ENCODE assay signal across 8 cellular contexts in genomic region chr9:33265211-33265885, GRCh38. TPM values are rescaled to one million over a fixed set of nuclear protein-coding genes. Genes with fewer than 3 reads are reported as not detected.
DNase-seq lines count a peak whose midpoint lies in the region; ATAC-seq, FAIRE-seq and TF ChIP-seq lines count a peak whose summit lies in the region.

No MANE protein-coding gene starts in this region.

- H3K4me2 ChIP-seq in GM12878 (ENCODE audit: control insufficient read depth, insufficient read depth): peak overlapping the region; percentile 93

- H3K27ac ChIP-seq in GM12878 (ENCODE audit: control insufficient read depth, insufficient read depth) (peak overlapping the region; percentile 98), lung (ENCODE audit: low read depth in 1 of 2, low read length in 1 of 2) (peak overlapping the region; percentile 68 to 94)

- no peak for DNase-seq in activated T-cell treated with anti-CD3 and anti-CD28 coated beads, Interleukin-2, amount 50 U/mL, for 4 hours
- DNase-seq in activated T-cell treated with anti-CD3 and anti-CD28 coated beads for 4 hours: no peak
- DNase-seq in GM12878 (ENCODE audit: low read depth, low spot score): no peak
- no peak for DNase-seq in lung (ENCODE audit: low spot score)
- DNase-seq in ureter (ENCODE audit: low spot score): peak; percentile 49
- DNase-seq in NCI-H2081 treated with DMSO at 0.1 percent for 48 hours (lab: John Stamatoyannopoulos, UW): no peak
- DNase-seq in activated CD4-positive, alpha-beta T cell treated with anti-CD3 and anti-CD28 coated beads for 4 hours: no peak

- H3K4me1 ChIP-seq in GM12878 (ENCODE audit: control insufficient read depth, insufficient read depth, low read length) (peaks cover 8% of the 10 kb centered on the region), lung (ENCODE audit: control insufficient read depth in 2 of 2, insufficient read depth in 2 of 2, low read length in 2 of 2) (peaks cover 4% of the 10 kb centered on the region in 2 donors)

- TF ChIP-seq CTCF in GM12878 (IDR thresholded peaks at IDR 0.05 in 2 of 3, conservative IDR thresholded peaks at IDR 0.05 in 1 of 3; ENCODE audit: control insufficient read depth in 2 of 3, extremely low read depth in 1 of 3, insufficient read depth in 1 of 3, low read depth in 3 of 3, low read length in 3 of 3) (no peak), lung (IDR thresholded peaks at IDR 0.05; ENCODE audit: control extremely low read depth, extremely low read depth) (no peak)

- H3K4me1 Mint-ChIP-seq in activated T-cell treated with anti-CD3 and anti-CD28 coated beads, Interleukin-2, amount 50 U/mL, for 4 hours (ENCODE audit: low read depth): peaks cover 41% of the 10 kb centered on the region

- no peak for TF ChIP-seq EP300 in GM12878 (IDR thresholded peaks at IDR 0.05; ENCODE audit: borderline replicate concordance in 1 of 2, control insufficient read depth in 1 of 2, low read depth in 2 of 2, low read length in 2 of 2)

- WGBS in GM12878 (ENCODE audit: insufficient coverage, insufficient replicate concordance, low lambda C conversion rate, missing lambda C conversion rate): 11% methylated on average over 13 of the region's 13 CpGs
- WGBS in lung, 2 donors: 18 to 23% methylated on average over 13 of the region's 13 CpGs

- in situ Hi-C loops in GM12878 (cut with MboI): no loop called here

- peaks cover 44% of the 10 kb centered on the region for H3K36me3 Mint-ChIP-seq in activated T-cell treated with anti-CD3 and anti-CD28 coated beads, Interleukin-2, amount 50 U/mL, for 4 hours (ENCODE audit: insufficient read depth)

- H3K4me3 Mint-ChIP-seq in activated T-cell treated with anti-CD3 and anti-CD28 coated beads, Interleukin-2, amount 50 U/mL, for 4 hours: peak overlapping the region; percentile 95

- H3K9me3 ChIP-seq in GM12878 (replicated peaks; ENCODE audit: control insufficient read depth, insufficient read depth, low read length): no peaks in the 10 kb centered on the region
- no peaks in the 10 kb centered on the region for H3K9me3 ChIP-seq in lung (ENCODE audit: control insufficient read depth in 2 of 2, insufficient read depth in 1 of 2, low read length in 1 of 2)

- no peaks in the 10 kb centered on the region for H3K9me3 Mint-ChIP-seq in activated T-cell treated with anti-CD3 and anti-CD28 coated beads, Interleukin-2, amount 50 U/mL, for 4 hours

- peak overlapping the region; percentile 99 for H3K9ac ChIP-seq in GM12878 (ENCODE audit: control insufficient read depth, insufficient read depth, low read length)

- CTCF ChIA-PET in GM12878 (lab: Yijun Ruan, JAX): interaction anchor here (1.1 to 1.3 kb wide), 2 partner anchors 22 to 39 kb away, joined by 3 to 5 read pairs; no protein-coding TSS in a partner anchor

- no peaks in the 10 kb centered on the region for H4K20me1 ChIP-seq in GM12878 (ENCODE audit: control insufficient read depth, insufficient read depth)

- no peak for FAIRE-seq in GM12878 (lab: Jason Lieb, UNC)

- BruUV-seq in GM12878 (replicated peaks; lab: Mats Ljungman, UMichigan): TSS peak; percentile 59

- intact Hi-C loops in GM12878 (cut with micrococcal nuclease; ENCODE audit: unreplicated experiment): no loop called here

- RAD21 ChIA-PET in GM12878 (lab: Charles Lee; ENCODE audit: unreplicated experiment): interaction anchor here (0.8 kb wide), 1 partner anchor 25 kb away, joined by 3 read pairs; the partner anchor contains the start of gene NFX1

- peak overlapping the region; percentile 97 for H3K4me3 ChIP-seq in GM12878
- H3K4me3 ChIP-seq in lung: peak overlapping the region; percentile 74

- H3K36me3 ChIP-seq in GM12878 (ENCODE audit: control insufficient read depth in 2 of 2, insufficient read depth in 2 of 2, low read length in 1 of 2): peaks cover 0 to 28% of the 10 kb centered on the region in 2 experiments; a peak in 2 of 4 replicates
- H3K36me3 ChIP-seq in lung (ENCODE audit: control insufficient read depth in 2 of 2, insufficient read depth in 2 of 2, low read length in 2 of 2): peaks cover 12 to 21% of the 10 kb centered on the region in 2 donors

- no peaks in the 10 kb centered on the region for H3K27me3 Mint-ChIP-seq in activated T-cell treated with anti-CD3 and anti-CD28 coated beads, Interleukin-2, amount 50 U/mL, for 4 hours (ENCODE audit: low read depth)

- H3K27me3 ChIP-seq in GM12878 (replicated peaks in 1 of 2; ENCODE audit: control insufficient read depth in 2 of 2, insufficient read depth in 2 of 2, low read length in 1 of 2) (no peaks in the 10 kb centered on the region), lung (ENCODE audit: control insufficient read depth, insufficient read depth) (no peaks in the 10 kb centered on the region)

- no peak for TF ChIP-seq RAD21 in GM12878 (IDR thresholded peaks at IDR 0.05; ENCODE audit: insufficient read depth, low read depth, low read length)

- POLR2A ChIA-PET in GM12878 (lab: Charles Lee): interaction anchor here (0.6 to 1.9 kb wide), 7 partner anchors 18 to 241 kb away, joined by 3 to 10 read pairs (median 3); partner anchors contain the start of genes B4GALT1, DNAJA1 and NFX1

- ATAC-seq in activated T-cell treated with anti-CD3 and anti-CD28 coated beads, Interleukin-2, amount 50 U/mL, for 4 hours: no peak
- ATAC-seq in GM12878 (no peak), lung (ENCODE audit: insufficient read depth, low FRiP score) (no peak), HG03520 (IDR thresholded peaks at IDR 0.05; ENCODE audit: unreplicated experiment) (no peak)

- peak overlapping the region; percentile 30; the same call in 1 of the 2 replicates for H2AFZ ChIP-seq in GM12878 (ENCODE audit: control insufficient read depth, low read depth, low read length)

- TF ChIP-seq POLR2A in GM12878 (IDR thresholded peaks at IDR 0.05; ENCODE audit: low read depth, low read length): 0 out of 2 replicates have a peak, but pooled peaks have one; percentile 47

- SMC1A ChIA-PET in GM12878 (lab: Charles Lee; ENCODE audit: uncharacterized antibody, unreplicated experiment): interaction anchor here (0.5 to 1.4 kb wide), 5 partner anchors 25 to 914 kb away, joined by 3 to 4 read pairs (median 3); partner anchors contain the start of genes NFX1 and UBAP1

- peaks cover 68% of the 10 kb centered on the region for H3K79me2 ChIP-seq in GM12878 (ENCODE audit: control insufficient read depth, insufficient read depth, low read length)

RNA-seq across cellular contexts. Expression of gene CHMP5, which starts 0.5 kb away (rescaled TPM):
- 10 to 100 TPM; 45.0 to 59.5 (median 46.8) TPM for total RNA-seq in activated T-cell treated with anti-CD3 and anti-CD28 coated beads, Interleukin-2, amount 50 U/mL, for 4 hours
- 27.2 and 29.5 TPM in 2 replicates for total RNA-seq in GM12878 (2013; cell fraction: nucleolus; rRNA removed)
- total RNA-seq in GM12878 (2014; rRNA removed) (40.3 and 55.7 TPM in 2 replicates), GM12878 (2014; rRNA removed; fragmentation: Illumina TruSeq; extraction: Trizol) (68.7 and 75.7 TPM in 2 replicates), GM12878 (2021) (50.6 and 56.7 TPM in 2 replicates), lung (10 to 100 TPM; 54.9 to 69.6 TPM), ureter (53.4 TPM)
- polyA plus RNA-seq in GM12878 (2011; ENCODE audit: low read depth): 56.9 TPM
- polyA plus RNA-seq in GM12878 (2011; rRNA removed) (179 and 312 TPM in 2 replicates), GM12878 (2014; fragmentation: Illumina TruSeq; extraction: Trizol) (79.0 and 91.5 TPM in 2 replicates), GM12878 (2014; fragmentation: Nextera tagmentation; extraction: Ambion mirVana) (100 to 1,000 TPM; 121 to 152 TPM), GM12878 (2014; rRNA removed) (41.8 and 65.1 TPM in 2 replicates), GM12878 (2016; fragmentation: Nextera tagmentation; extraction: Ambion mirVana) (10 to 100 TPM; 78.3 to 83.8 TPM), lung (10 to 100 TPM; 52.3 to 87.5 TPM)
- 51.2 and 60.3 TPM in 2 replicates for polyA plus RNA-seq in GM12878 (2011; cell fraction: cytosol; rRNA removed)
- 56.1 and 66.1 TPM in 2 replicates for polyA plus RNA-seq in GM12878 (2011; cell fraction: nucleus; rRNA removed)
- 63.1 and 86.9 TPM in 2 replicates for polyA plus RNA-seq in GM12878 (2012)
- polyA minus RNA-seq in GM12878 (2011; rRNA and poly(A)+ RNA removed): 28.8 and 52.7 TPM in 2 replicates
- 18.2 and 24.5 TPM in 2 replicates for polyA minus RNA-seq in GM12878 (2011; cell fraction: cytosol; rRNA and poly(A)+ RNA removed)
- polyA minus RNA-seq in GM12878 (2011; cell fraction: nucleus; rRNA and poly(A)+ RNA removed): 9.8 and 20.5 TPM in 2 replicates

RNA-seq across cellular contexts. Expression of gene BAG1, which starts 0.8 kb away (rescaled TPM):
- 100 to 1,000 TPM; 115 to 133 (median 117) TPM for total RNA-seq in activated T-cell treated with anti-CD3 and anti-CD28 coated beads, Interleukin-2, amount 50 U/mL, for 4 hours
- total RNA-seq in GM12878 (2013; cell fraction: nucleolus; rRNA removed): 43.3 and 52.7 TPM in 2 replicates
- 46.3 and 50.0 TPM in 2 replicates for total RNA-seq in GM12878 (2014; rRNA removed)
- total RNA-seq in GM12878 (2014; rRNA removed; fragmentation: Illumina TruSeq; extraction: Trizol): 67.9 and 72.1 TPM in 2 replicates
- 120 and 121 TPM in 2 replicates for total RNA-seq in GM12878 (2021)
- polyA plus RNA-seq in GM12878 (2011; ENCODE audit: low read depth): 56.0 TPM
- polyA plus RNA-seq in GM12878 (2011; rRNA removed): 43.9 and 54.3 TPM in 2 replicates
- polyA plus RNA-seq in GM12878 (2011; cell fraction: cytosol; rRNA removed): 28.7 and 38.7 TPM in 2 replicates
- 28.4 and 37.7 TPM in 2 replicates for polyA plus RNA-seq in GM12878 (2011; cell fraction: nucleus; rRNA removed)
- 51.5 and 53.4 TPM in 2 replicates for polyA plus RNA-seq in GM12878 (2012)
- polyA plus RNA-seq in GM12878 (2014; fragmentation: Illumina TruSeq; extraction: Trizol): 60.8 and 65.6 TPM in 2 replicates
- 10 to 100 TPM; 11.6 to 43.8 TPM for polyA plus RNA-seq in GM12878 (2014; fragmentation: Nextera tagmentation; extraction: Ambion mirVana)
- 107 and 115 TPM in 2 replicates for polyA plus RNA-seq in GM12878 (2014; rRNA removed)
- 100 to 1,000 TPM; 120 to 135 TPM for polyA plus RNA-seq in GM12878 (2016; fragmentation: Nextera tagmentation; extraction: Ambion mirVana)
- 24.5 and 25.2 TPM in 2 replicates for polyA minus RNA-seq in GM12878 (2011; rRNA and poly(A)+ RNA removed)
- 11.5 and 14.2 TPM in 2 replicates for polyA minus RNA-seq in GM12878 (2011; cell fraction: cytosol; rRNA and poly(A)+ RNA removed)
- polyA minus RNA-seq in GM12878 (2011; cell fraction: nucleus; rRNA and poly(A)+ RNA removed): 27.7 and 54.5 TPM in 2 replicates
- total RNA-seq in lung: 100 to 1,000 TPM in 1 of 2 donors, 10 to 100 TPM in 1; 84.1 to 135 TPM
- 100 to 1,000 TPM; 101 to 112 TPM for polyA plus RNA-seq in lung
- total RNA-seq in ureter: 139 TPM

RNA-seq across cellular contexts. Expression of gene NFX1, which starts 25.0 kb away (rescaled TPM):
- 10 to 100 TPM; 35.2 to 42.6 (median 36.0) TPM for total RNA-seq in activated T-cell treated with anti-CD3 and anti-CD28 coated beads, Interleukin-2, amount 50 U/mL, for 4 hours
- 106 and 126 TPM in 2 replicates for total RNA-seq in GM12878 (2013; cell fraction: nucleolus; rRNA removed)
- total RNA-seq in GM12878 (2014; rRNA removed) (31.7 and 33.0 TPM in 2 replicates), GM12878 (2014; rRNA removed; fragmentation: Illumina TruSeq; extraction: Trizol) (32.4 and 33.8 TPM in 2 replicates), GM12878 (2021) (32.6 and 37.7 TPM in 2 replicates), lung (10 to 100 TPM; 34.7 to 43.4 TPM), ureter (50.9 TPM)
- 25.7 TPM for polyA plus RNA-seq in GM12878 (2011; ENCODE audit: low read depth)
- polyA plus RNA-seq in GM12878 (2011; rRNA removed) (43.6 and 44.2 TPM in 2 replicates), GM12878 (2014; fragmentation: Illumina TruSeq; extraction: Trizol) (44.4 and 46.0 TPM in 2 replicates), GM12878 (2014; fragmentation: Nextera tagmentation; extraction: Ambion mirVana) (10 to 100 TPM; 11.9 to 18.6 TPM), GM12878 (2014; rRNA removed) (33.0 and 34.6 TPM in 2 replicates), GM12878 (2016; fragmentation: Nextera tagmentation; extraction: Ambion mirVana) (10 to 100 TPM; 42.6 to 45.1 TPM), lung (10 to 100 TPM; 13.1 to 17.9 TPM)
- 46.4 and 50.9 TPM in 2 replicates for polyA plus RNA-seq in GM12878 (2011; cell fraction: cytosol; rRNA removed)
- 56.3 and 62.8 TPM in 2 replicates for polyA plus RNA-seq in GM12878 (2011; cell fraction: nucleus; rRNA removed)
- polyA plus RNA-seq in GM12878 (2012): 29.4 and 36.7 TPM in 2 replicates
- 106 and 140 TPM in 2 replicates for polyA minus RNA-seq in GM12878 (2011; rRNA and poly(A)+ RNA removed)
- 19.8 and 30.7 TPM in 2 replicates for polyA minus RNA-seq in GM12878 (2011; cell fraction: cytosol; rRNA and poly(A)+ RNA removed)
- polyA minus RNA-seq in GM12878 (2011; cell fraction: nucleus; rRNA and poly(A)+ RNA removed): 34.7 and 50.5 TPM in 2 replicates

RNA-seq across cellular contexts. Expression of gene SPINK4, which starts 25.4 kb away (rescaled TPM):
- total RNA-seq in activated T-cell treated with anti-CD3 and anti-CD28 coated beads, Interleukin-2, amount 50 U/mL, for 4 hours: not detected
- total RNA-seq in GM12878 (2013; cell fraction: nucleolus; rRNA removed): not detected in 2 replicates
- total RNA-seq in GM12878 (2014; rRNA removed) (not detected in 2 replicates), GM12878 (2014; rRNA removed; fragmentation: Illumina TruSeq; extraction: Trizol) (not detected in 2 replicates), GM12878 (2021) (not detected in 2 replicates), lung (not detected), ureter (not detected)
- polyA plus RNA-seq in GM12878 (2011; ENCODE audit: low read depth): not detected
- polyA plus RNA-seq in GM12878 (2011; rRNA removed) (not detected in 2 replicates), GM12878 (2014; fragmentation: Illumina TruSeq; extraction: Trizol) (not detected in 2 replicates), GM12878 (2014; fragmentation: Nextera tagmentation; extraction: Ambion mirVana) (not detected), GM12878 (2014; rRNA removed) (not detected in 2 replicates), GM12878 (2016; fragmentation: Nextera tagmentation; extraction: Ambion mirVana) (not detected), lung (not detected)
- not detected in 2 replicates for polyA plus RNA-seq in GM12878 (2011; cell fraction: cytosol; rRNA removed)
- not detected in 2 replicates for polyA plus RNA-seq in GM12878 (2011; cell fraction: nucleus; rRNA removed)
- polyA plus RNA-seq in GM12878 (2012): not detected in 2 replicates
- polyA minus RNA-seq in GM12878 (2011; rRNA and poly(A)+ RNA removed): not detected in 2 replicates
- polyA minus RNA-seq in GM12878 (2011; cell fraction: cytosol; rRNA and poly(A)+ RNA removed): 6.7 and 35.7 TPM in 2 replicates
- polyA minus RNA-seq in GM12878 (2011; cell fraction: nucleus; rRNA and poly(A)+ RNA removed): 1.8 TPM in 1 of 2 replicates, not detected in the other
